Comparison of ENCODE assay signal across 8 cellular contexts in genomic region chr12:109052415-109053323, GRCh38. TPM values are rescaled to one million over a fixed set of nuclear protein-coding genes. Genes with fewer than 3 reads are reported as not detected.
DNase-seq lines count a peak whose midpoint lies in the region; ATAC-seq and TF ChIP-seq lines count a peak whose summit lies in the region.

TSS of gene USP30 (plus strand) at chr12:109052576. CDS start at chr12:109052679, 103 bp downstream.

- peak within 1 kb of the TSS; percentile 97 for H2BK120ac ChIP-seq in trophoblast cell (ENCODE audit: insufficient read depth, low read length, poor library complexity)

- H3K9ac ChIP-seq in SU-DHL-6 (ENCODE audit: low read length), result peak within 1 kb of the TSS; percentile 88
- H3K9ac ChIP-seq in trophoblast cell (ENCODE audit: low read length), result peak within 1 kb of the TSS; percentile 78

- peaks cover 14% of the 10 kb centered on the region; the same call in 1 of the 2 replicates for H3K79me2 ChIP-seq in SU-DHL-6 (ENCODE audit: insufficient read depth, low read length)
- peaks cover 5% of the 10 kb centered on the region for H3K79me2 ChIP-seq in trophoblast cell (ENCODE audit: control insufficient read depth, insufficient read depth, low read length, poor library complexity)

- no peaks in the 10 kb centered on the region for H3K27me3 Mint-ChIP-seq in activated naive CD8-positive, alpha-beta T cell treated with anti-CD3 and anti-CD28 coated beads, Interleukin-2, amount 50 U/mL, for 24 hours

- intact Hi-C loops in cardiac septum (cut with DNase I) (no loop called here), tibial artery (cut with DNase I; ENCODE audit: low total_unique reads) (no loop called here)

- H4K8ac ChIP-seq in trophoblast cell (ENCODE audit: low read depth, low read length), result peak within 1 kb of the TSS; percentile 100

- H3K36me3 ChIP-seq in SU-DHL-6 (ENCODE audit: low read length) (no peaks in the 10 kb centered on the region; the same call in 1 of the 2 replicates), trophoblast cell (ENCODE audit: control insufficient read depth in 1 of 2, insufficient read depth in 2 of 2, low read length in 2 of 2) (peaks cover 0 to 2% of the 10 kb centered on the region in 2 experiments), tibial artery (peaks cover 0 to 7% (median 1%) of the 10 kb centered on the region in 3 donors)

- H3F3A ChIP-seq in SU-DHL-6 (ENCODE audit: insufficient read depth), result peaks cover 13% of the 10 kb centered on the region; the same call in 1 of the 2 replicates

- peak within 1 kb of the TSS; percentile 94 for H3K27ac Mint-ChIP-seq in activated naive CD8-positive, alpha-beta T cell treated with anti-CD3 and anti-CD28 coated beads, Interleukin-2, amount 50 U/mL, for 24 hours

- H4K91ac ChIP-seq in trophoblast cell (ENCODE audit: low read depth, low read length), result peak within 1 kb of the TSS; percentile 84

- no peaks in the 10 kb centered on the region for H3K9me3 Mint-ChIP-seq in activated naive CD8-positive, alpha-beta T cell treated with anti-CD3 and anti-CD28 coated beads, Interleukin-2, amount 50 U/mL, for 24 hours

- peak; percentile 68 for ATAC-seq in HG02610 (IDR thresholded peaks at IDR 0.05; ENCODE audit: unreplicated experiment)
- peak; percentile 82 for ATAC-seq in activated naive CD8-positive, alpha-beta T cell treated with anti-CD3 and anti-CD28 coated beads, Interleukin-2, amount 50 U/mL, for 24 hours

- H3K23ac ChIP-seq in trophoblast cell (ENCODE audit: low read length), result no peak within 1 kb of the TSS

- H3K4me3 Mint-ChIP-seq in activated naive CD8-positive, alpha-beta T cell treated with anti-CD3 and anti-CD28 coated beads, Interleukin-2, amount 50 U/mL, for 24 hours, result peak within 1 kb of the TSS; percentile 86

- peak; percentile 93 for DNase-seq in GM12865 (ENCODE audit: low read depth)
- DNase-seq in NCI-H1092 (lab: John Stamatoyannopoulos, UW), result peak; percentile 73
- peak; percentile 87 for DNase-seq in activated naive CD8-positive, alpha-beta T cell treated with anti-CD3 and anti-CD28 coated beads, Interleukin-2, amount 50 U/mL, for 24 hours
- peak; percentile 94 for DNase-seq in cardiac septum (ENCODE audit: low spot score)
- DNase-seq in trophoblast cell, result peak; percentile 67 to 89
- DNase-seq in tibial artery, result peak; percentile 80 to 87

- peaks cover 5% of the 10 kb centered on the region for H3K79me1 ChIP-seq in trophoblast cell (ENCODE audit: low read length)

- H2BK5ac ChIP-seq in trophoblast cell (ENCODE audit: low read depth, low read length, poor library complexity), result peak within 1 kb of the TSS; percentile 90

- H3K4me3 ChIP-seq in GM12865 (ENCODE audit: low read depth, low read length) (peak within 1 kb of the TSS; percentile 93), SU-DHL-6 (ENCODE audit: insufficient read depth, low read length, poor library complexity, severe bottlenecking) (peak within 1 kb of the TSS; percentile 94), trophoblast cell (ENCODE audit: low read depth, low read length) (peak within 1 kb of the TSS; percentile 98), tibial artery (peak within 1 kb of the TSS; percentile 84 to 95)

- peak within 1 kb of the TSS; percentile 95 for H3K4ac ChIP-seq in trophoblast cell (ENCODE audit: low read depth, low read length)

- H4K12ac ChIP-seq in trophoblast cell (ENCODE audit: low read depth, low read length), result peak within 1 kb of the TSS; percentile 98

- no peaks in the 10 kb centered on the region for H3K9me2 ChIP-seq in SU-DHL-6 (replicated peaks; ENCODE audit: insufficient read depth, low read length)

- peaks cover 2% of the 10 kb centered on the region for H3K36me3 Mint-ChIP-seq in activated naive CD8-positive, alpha-beta T cell treated with anti-CD3 and anti-CD28 coated beads, Interleukin-2, amount 50 U/mL, for 24 hours (ENCODE audit: low read depth)

- H3K27ac ChIP-seq in SU-DHL-6 (ENCODE audit: low read depth, low read length) (peak within 1 kb of the TSS; percentile 80), trophoblast cell (ENCODE audit: low read depth, low read length) (no peak within 1 kb of the TSS), tibial artery (peak within 1 kb of the TSS; percentile 85 to 89)

- H3K4me1 ChIP-seq in trophoblast cell (ENCODE audit: control insufficient read depth in 1 of 2, insufficient read depth in 2 of 2, low read length in 2 of 2) (peaks cover 6% of the 10 kb centered on the region in 2 experiments), tibial artery (peaks cover 0 to 19% (median 13%) of the 10 kb centered on the region in 4 donors)

- H3K27me3 ChIP-seq in SU-DHL-6 (ENCODE audit: low read length) (no peaks in the 10 kb centered on the region), trophoblast cell (ENCODE audit: insufficient read depth, low read length) (no peaks in the 10 kb centered on the region), tibial artery (no peaks in the 10 kb centered on the region)

- H3K18ac ChIP-seq in trophoblast cell (ENCODE audit: low read length), result peak within 1 kb of the TSS; percentile 96

- H3K9me3 ChIP-seq in SU-DHL-6 (ENCODE audit: insufficient read depth, low read length), result no peaks in the 10 kb centered on the region
- H3K9me3 ChIP-seq in trophoblast cell (ENCODE audit: insufficient read depth, low read depth, low read length), result no peaks in the 10 kb centered on the region
- no peaks in the 10 kb centered on the region for H3K9me3 ChIP-seq in tibial artery

- TF ChIP-seq CTCF in GM12865 (IDR thresholded peaks at IDR 0.05; ENCODE audit: insufficient read depth, low read depth, low read length, missing control alignments) (no peak), SU-DHL-6 (IDR thresholded peaks at IDR 0.05; ENCODE audit: insufficient read depth, low read length, poor library complexity, severe bottlenecking) (no peak), tibial artery (IDR thresholded peaks at IDR 0.05) (no peak)

- H2AK5ac ChIP-seq in trophoblast cell (ENCODE audit: low read length), result peak within 1 kb of the TSS; percentile 72

- H3K4me1 Mint-ChIP-seq in activated naive CD8-positive, alpha-beta T cell treated with anti-CD3 and anti-CD28 coated beads, Interleukin-2, amount 50 U/mL, for 24 hours, result peaks cover 18% of the 10 kb centered on the region

- peak within 1 kb of the TSS; percentile 95 for H3K4me2 ChIP-seq in SU-DHL-6 (ENCODE audit: low read depth, low read length, poor library complexity, severe bottlenecking)
- H3K4me2 ChIP-seq in trophoblast cell (ENCODE audit: low read length), result peak within 1 kb of the TSS; percentile 95

- H4K20me1 ChIP-seq in SU-DHL-6 (ENCODE audit: low read depth, low read length), result no peaks in the 10 kb centered on the region

- peak within 1 kb of the TSS; percentile 71 for H2BK12ac ChIP-seq in trophoblast cell (ENCODE audit: low read length)

- H3K14ac ChIP-seq in trophoblast cell (ENCODE audit: low read length), result peak within 1 kb of the TSS; percentile 95

- H2AFZ ChIP-seq in SU-DHL-6 (ENCODE audit: low read depth, low read length, severe bottlenecking) (peak within 1 kb of the TSS; percentile 93), trophoblast cell (ENCODE audit: insufficient read depth, low read length, poor library complexity) (peak within 1 kb of the TSS; percentile 100)

- no CpG with 5 or more reads among the region's 61 CpGs for WGBS in trophoblast cell (ENCODE audit: extremely low coverage, insufficient coverage, insufficient read length)

RNA-seq across cellular contexts. Expression of gene USP30, which starts in this region (rescaled TPM):
- total RNA-seq in cardiac septum, result 15.9 TPM
- polyA plus RNA-seq in trophoblast cell (2013), result 11.0 and 12.1 TPM in 2 replicates
